In the genomic region with DNA sequence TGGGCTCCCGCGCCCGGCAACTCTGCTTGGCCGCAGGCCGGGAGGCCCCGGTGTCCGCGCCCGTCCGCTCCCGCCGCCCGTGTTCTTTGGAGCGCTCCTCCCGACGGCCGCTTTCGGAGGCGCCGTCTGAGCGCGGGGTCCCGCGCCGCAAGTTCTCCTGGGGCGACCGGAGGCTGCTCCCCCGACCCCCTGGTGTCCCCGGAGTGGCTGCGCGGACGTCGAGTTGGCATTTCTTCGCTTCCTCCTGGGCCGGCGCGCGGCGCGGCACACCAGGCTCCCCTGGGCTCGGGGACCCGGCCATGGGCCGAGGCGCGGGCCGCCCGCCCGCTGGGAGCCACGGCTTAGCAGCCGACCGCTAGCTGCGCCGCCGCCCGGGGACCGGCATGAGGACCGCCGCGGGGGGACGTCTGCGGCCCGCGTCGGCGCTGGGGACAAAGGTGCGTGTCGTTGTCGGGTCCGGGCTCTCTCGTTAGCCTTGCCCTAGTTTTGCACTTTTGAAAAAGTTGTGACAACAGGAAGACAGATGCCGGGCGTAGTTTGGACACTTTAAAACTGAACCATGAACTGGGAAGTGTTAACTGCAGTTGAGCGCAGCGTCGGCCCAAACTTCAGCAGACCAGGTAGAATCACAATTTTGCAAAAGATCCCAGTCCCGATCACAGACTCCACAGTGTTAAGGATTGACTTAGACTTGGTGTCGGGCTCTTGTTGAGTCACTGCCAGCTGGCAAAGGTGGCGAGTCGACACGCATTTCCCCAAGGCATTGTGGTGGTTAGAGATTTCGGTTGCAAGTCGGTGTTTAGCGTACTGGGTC, we compare ENCODE assay signal across 1 cellular context.
A peak's percentile ranks its signal among the peaks of the same experiment; 100 is the strongest.
TF ChIP-seq lines count a peak whose summit lies in the region.

No MANE protein-coding gene starts in this region.

TF ChIP-seq in K562, 482 proteins besides CTCF, POLR2A, EP300 and RAD21 (continues in another document):
- TF ChIP-seq, protein P1, sequence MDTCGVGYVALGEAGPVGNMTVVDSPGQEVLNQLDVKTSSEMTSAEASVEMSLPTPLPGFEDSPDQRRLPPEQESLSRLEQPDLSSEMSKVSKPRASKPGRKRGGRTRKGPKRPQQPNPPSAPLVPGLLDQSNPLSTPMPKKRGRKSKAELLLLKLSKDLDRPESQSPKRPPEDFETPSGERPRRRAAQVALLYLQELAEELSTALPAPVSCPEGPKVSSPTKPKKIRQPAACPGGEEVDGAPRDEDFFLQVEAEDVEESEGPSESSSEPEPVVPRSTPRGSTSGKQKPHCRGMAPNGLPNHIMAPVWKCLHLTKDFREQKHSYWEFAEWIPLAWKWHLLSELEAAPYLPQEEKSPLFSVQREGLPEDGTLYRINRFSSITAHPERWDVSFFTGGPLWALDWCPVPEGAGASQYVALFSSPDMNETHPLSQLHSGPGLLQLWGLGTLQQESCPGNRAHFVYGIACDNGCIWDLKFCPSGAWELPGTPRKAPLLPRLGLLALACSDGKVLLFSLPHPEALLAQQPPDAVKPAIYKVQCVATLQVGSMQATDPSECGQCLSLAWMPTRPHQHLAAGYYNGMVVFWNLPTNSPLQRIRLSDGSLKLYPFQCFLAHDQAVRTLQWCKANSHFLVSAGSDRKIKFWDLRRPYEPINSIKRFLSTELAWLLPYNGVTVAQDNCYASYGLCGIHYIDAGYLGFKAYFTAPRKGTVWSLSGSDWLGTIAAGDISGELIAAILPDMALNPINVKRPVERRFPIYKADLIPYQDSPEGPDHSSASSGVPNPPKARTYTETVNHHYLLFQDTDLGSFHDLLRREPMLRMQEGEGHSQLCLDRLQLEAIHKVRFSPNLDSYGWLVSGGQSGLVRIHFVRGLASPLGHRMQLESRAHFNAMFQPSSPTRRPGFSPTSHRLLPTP (IDR thresholded peaks at IDR 0.05; ENCODE audit: borderline replicate concordance, extremely low read depth, insufficient read length), result no peak
- TF ChIP-seq KDM5B (IDR thresholded peaks at IDR 0.05; ENCODE audit: insufficient replicate concordance, low read depth, low read length) (peak; percentile 20), FOXK1 (CRISPR knock-in tag; IDR thresholded peaks at IDR 0.05; ENCODE audit: borderline replicate concordance) (no peak), ZNF184 (CRISPR knock-in tag; IDR thresholded peaks at IDR 0.05) (no peak), RBFOX2 (IDR thresholded peaks at IDR 0.05; ENCODE audit: low read depth, low read length) (no peak), TBP (optimal IDR thresholded peaks at IDR 0.05; ENCODE audit: low read depth, low read length) (no peak), HNRNPL (IDR thresholded peaks at IDR 0.05; ENCODE audit: low read depth, low read length) (0 out of 2 replicates have a peak, but pooled peaks have one; percentile 33), NRF1 (conservative IDR thresholded peaks at IDR 0.05 in 1 of 2, IDR thresholded peaks at IDR 0.05 in 1 of 2) (0 out of 4 replicates have a peak, but pooled peaks of 1 of the 2 experiments have one; percentile 33), ZBTB7A (IDR thresholded peaks at IDR 0.05; ENCODE audit: borderline replicate concordance, control insufficient read depth, low read depth, low read length) (peak; percentile 36; the same call in 1 of the 2 replicates), ZNF282 (CRISPR knock-in tag; IDR thresholded peaks at IDR 0.05) (no peak), CBFB (CRISPR knock-in tag; IDR thresholded peaks at IDR 0.05) (no peak), ZNF668 (CRISPR knock-in tag; IDR thresholded peaks at IDR 0.05) (no peak), CHD1 (IDR thresholded peaks at IDR 0.05; ENCODE audit: low read length) (peak; percentile 72), XRCC5 (IDR thresholded peaks at IDR 0.05; ENCODE audit: low read depth, low read length) (no peak), NCOA6 (IDR thresholded peaks at IDR 0.05) (peak; percentile 83), FIP1L1 (IDR thresholded peaks at IDR 0.05; ENCODE audit: low read depth, low read length, poor library complexity, severe bottlenecking) (peak; percentile 55), NR2C2 (CRISPR knock-in tag; IDR thresholded peaks at IDR 0.05) (0 out of 2 replicates have a peak, but pooled peaks have one; percentile 49), NR2C2 (tag; IDR thresholded peaks at IDR 0.05) (no peak; the same call in 1 of the 2 replicates), ZFX (CRISPR knock-in tag; IDR thresholded peaks at IDR 0.05) (peak; percentile 45), PCBP1 (IDR thresholded peaks at IDR 0.05; ENCODE audit: low read depth, low read length, poor library complexity, severe bottlenecking) (no peak), ZNF347 (CRISPR knock-in tag; IDR thresholded peaks at IDR 0.05; ENCODE audit: low read depth) (no peak), CTBP1 (IDR thresholded peaks at IDR 0.05; ENCODE audit: borderline replicate concordance) (peak; percentile 78; the same call in 1 of the 2 replicates), CHCHD3 (CRISPR knock-in tag; IDR thresholded peaks at IDR 0.05) (no peak), NFIC (IDR thresholded peaks at IDR 0.05) (peak; percentile 58), RBBP5 (IDR thresholded peaks at IDR 0.05; ENCODE audit: borderline replicate concordance, insufficient read depth, low read length, poor library complexity, severe bottlenecking) (peak; percentile 74), FOXP1 (CRISPR knock-in tag; IDR thresholded peaks at IDR 0.05) (0 out of 2 replicates have a peak, but pooled peaks have one; percentile 12), TCF7L2 (IDR thresholded peaks at IDR 0.05; ENCODE audit: low read depth, low read length) (no peak), BMI1 (IDR thresholded peaks at IDR 0.05; ENCODE audit: low read length) (no peak), CEBPB (tag; IDR thresholded peaks at IDR 0.05) (no peak), SIN3A (IDR thresholded peaks at IDR 0.05; ENCODE audit: borderline replicate concordance in 2 of 2, control insufficient read depth in 1 of 2, low read depth in 2 of 2, low read length in 2 of 2) (peak in 1 of 2 experiments; percentile 30; a peak in 2 of 4 replicates)
- TF ChIP-seq, protein P2, sequence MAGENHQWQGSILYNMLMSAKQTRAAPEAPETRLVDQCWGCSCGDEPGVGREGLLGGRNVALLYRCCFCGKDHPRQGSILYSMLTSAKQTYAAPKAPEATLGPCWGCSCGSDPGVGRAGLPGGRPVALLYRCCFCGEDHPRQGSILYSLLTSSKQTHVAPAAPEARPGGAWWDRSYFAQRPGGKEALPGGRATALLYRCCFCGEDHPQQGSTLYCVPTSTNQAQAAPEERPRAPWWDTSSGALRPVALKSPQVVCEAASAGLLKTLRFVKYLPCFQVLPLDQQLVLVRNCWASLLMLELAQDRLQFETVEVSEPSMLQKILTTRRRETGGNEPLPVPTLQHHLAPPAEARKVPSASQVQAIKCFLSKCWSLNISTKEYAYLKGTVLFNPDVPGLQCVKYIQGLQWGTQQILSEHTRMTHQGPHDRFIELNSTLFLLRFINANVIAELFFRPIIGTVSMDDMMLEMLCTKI (IDR thresholded peaks at IDR 0.05; ENCODE audit: partially characterized antibody), result no peak
- TF ChIP-seq, protein P3, sequence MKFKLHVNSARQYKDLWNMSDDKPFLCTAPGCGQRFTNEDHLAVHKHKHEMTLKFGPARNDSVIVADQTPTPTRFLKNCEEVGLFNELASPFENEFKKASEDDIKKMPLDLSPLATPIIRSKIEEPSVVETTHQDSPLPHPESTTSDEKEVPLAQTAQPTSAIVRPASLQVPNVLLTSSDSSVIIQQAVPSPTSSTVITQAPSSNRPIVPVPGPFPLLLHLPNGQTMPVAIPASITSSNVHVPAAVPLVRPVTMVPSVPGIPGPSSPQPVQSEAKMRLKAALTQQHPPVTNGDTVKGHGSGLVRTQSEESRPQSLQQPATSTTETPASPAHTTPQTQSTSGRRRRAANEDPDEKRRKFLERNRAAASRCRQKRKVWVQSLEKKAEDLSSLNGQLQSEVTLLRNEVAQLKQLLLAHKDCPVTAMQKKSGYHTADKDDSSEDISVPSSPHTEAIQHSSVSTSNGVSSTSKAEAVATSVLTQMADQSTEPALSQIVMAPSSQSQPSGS (CRISPR knock-in tag; IDR thresholded peaks at IDR 0.05), result no peak
- TF ChIP-seq, protein P4, sequence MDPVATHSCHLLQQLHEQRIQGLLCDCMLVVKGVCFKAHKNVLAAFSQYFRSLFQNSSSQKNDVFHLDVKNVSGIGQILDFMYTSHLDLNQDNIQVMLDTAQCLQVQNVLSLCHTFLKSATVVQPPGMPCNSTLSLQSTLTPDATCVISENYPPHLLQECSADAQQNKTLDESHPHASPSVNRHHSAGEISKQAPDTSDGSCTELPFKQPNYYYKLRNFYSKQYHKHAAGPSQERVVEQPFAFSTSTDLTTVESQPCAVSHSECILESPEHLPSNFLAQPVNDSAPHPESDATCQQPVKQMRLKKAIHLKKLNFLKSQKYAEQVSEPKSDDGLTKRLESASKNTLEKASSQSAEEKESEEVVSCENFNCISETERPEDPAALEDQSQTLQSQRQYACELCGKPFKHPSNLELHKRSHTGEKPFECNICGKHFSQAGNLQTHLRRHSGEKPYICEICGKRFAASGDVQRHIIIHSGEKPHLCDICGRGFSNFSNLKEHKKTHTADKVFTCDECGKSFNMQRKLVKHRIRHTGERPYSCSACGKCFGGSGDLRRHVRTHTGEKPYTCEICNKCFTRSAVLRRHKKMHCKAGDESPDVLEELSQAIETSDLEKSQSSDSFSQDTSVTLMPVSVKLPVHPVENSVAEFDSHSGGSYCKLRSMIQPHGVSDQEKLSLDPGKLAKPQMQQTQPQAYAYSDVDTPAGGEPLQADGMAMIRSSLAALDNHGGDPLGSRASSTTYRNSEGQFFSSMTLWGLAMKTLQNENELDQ (CRISPR knock-in tag; IDR thresholded peaks at IDR 0.05; ENCODE audit: borderline replicate concordance), result no peak
- TF ChIP-seq, protein P5, sequence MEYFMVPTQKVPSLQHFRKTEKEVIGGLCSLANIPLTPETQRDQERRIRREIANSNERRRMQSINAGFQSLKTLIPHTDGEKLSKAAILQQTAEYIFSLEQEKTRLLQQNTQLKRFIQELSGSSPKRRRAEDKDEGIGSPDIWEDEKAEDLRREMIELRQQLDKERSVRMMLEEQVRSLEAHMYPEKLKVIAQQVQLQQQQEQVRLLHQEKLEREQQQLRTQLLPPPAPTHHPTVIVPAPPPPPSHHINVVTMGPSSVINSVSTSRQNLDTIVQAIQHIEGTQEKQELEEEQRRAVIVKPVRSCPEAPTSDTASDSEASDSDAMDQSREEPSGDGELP (CRISPR knock-in tag; IDR thresholded peaks at IDR 0.05; ENCODE audit: borderline replicate concordance), result peak; percentile 75; the same call in 1 of the 2 replicates
- TF ChIP-seq, protein P6, sequence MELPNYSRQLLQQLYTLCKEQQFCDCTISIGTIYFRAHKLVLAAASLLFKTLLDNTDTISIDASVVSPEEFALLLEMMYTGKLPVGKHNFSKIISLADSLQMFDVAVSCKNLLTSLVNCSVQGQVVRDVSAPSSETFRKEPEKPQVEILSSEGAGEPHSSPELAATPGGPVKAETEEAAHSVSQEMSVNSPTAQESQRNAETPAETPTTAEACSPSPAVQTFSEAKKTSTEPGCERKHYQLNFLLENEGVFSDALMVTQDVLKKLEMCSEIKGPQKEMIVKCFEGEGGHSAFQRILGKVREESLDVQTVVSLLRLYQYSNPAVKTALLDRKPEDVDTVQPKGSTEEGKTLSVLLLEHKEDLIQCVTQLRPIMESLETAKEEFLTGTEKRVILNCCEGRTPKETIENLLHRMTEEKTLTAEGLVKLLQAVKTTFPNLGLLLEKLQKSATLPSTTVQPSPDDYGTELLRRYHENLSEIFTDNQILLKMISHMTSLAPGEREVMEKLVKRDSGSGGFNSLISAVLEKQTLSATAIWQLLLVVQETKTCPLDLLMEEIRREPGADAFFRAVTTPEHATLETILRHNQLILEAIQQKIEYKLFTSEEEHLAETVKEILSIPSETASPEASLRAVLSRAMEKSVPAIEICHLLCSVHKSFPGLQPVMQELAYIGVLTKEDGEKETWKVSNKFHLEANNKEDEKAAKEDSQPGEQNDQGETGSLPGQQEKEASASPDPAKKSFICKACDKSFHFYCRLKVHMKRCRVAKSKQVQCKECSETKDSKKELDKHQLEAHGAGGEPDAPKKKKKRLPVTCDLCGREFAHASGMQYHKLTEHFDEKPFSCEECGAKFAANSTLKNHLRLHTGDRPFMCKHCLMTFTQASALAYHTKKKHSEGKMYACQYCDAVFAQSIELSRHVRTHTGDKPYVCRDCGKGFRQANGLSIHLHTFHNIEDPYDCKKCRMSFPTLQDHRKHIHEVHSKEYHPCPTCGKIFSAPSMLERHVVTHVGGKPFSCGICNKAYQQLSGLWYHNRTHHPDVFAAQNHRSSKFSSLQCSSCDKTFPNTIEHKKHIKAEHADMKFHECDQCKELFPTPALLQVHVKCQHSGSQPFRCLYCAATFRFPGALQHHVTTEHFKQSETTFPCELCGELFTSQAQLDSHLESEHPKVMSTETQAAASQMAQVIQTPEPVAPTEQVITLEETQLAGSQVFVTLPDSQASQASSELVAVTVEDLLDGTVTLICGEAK (IDR thresholded peaks at IDR 0.05), result peak; percentile 24; the same call in 1 of the 2 replicates
- TF ChIP-seq, protein P6 (CRISPR knock-in tag; IDR thresholded peaks at IDR 0.05), result no peak
- TF ChIP-seq, protein P7, sequence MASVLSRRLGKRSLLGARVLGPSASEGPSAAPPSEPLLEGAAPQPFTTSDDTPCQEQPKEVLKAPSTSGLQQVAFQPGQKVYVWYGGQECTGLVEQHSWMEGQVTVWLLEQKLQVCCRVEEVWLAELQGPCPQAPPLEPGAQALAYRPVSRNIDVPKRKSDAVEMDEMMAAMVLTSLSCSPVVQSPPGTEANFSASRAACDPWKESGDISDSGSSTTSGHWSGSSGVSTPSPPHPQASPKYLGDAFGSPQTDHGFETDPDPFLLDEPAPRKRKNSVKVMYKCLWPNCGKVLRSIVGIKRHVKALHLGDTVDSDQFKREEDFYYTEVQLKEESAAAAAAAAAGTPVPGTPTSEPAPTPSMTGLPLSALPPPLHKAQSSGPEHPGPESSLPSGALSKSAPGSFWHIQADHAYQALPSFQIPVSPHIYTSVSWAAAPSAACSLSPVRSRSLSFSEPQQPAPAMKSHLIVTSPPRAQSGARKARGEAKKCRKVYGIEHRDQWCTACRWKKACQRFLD (CRISPR knock-in tag; IDR thresholded peaks at IDR 0.05), result peak; percentile 44; the same call in 1 of the 2 replicates
